Comparison of ENCODE assay signal across 10 cellular contexts in genomic region chr2:236607471-236608307, GRCh38. TPM values are rescaled to one million over a fixed set of nuclear protein-coding genes. Genes with fewer than 3 reads are reported as not detected.
A peak's percentile ranks its signal among the peaks of the same experiment; 100 is the strongest.
DNase-seq lines count a peak whose midpoint lies in the region; ATAC-seq, FAIRE-seq and TF ChIP-seq lines count a peak whose summit lies in the region.
"Had no signal": no experiment of that assay in that cellular context is flagged by ENCODE, and none has a peak within 500 bp of the region (broad histone marks: within the 10 kb centered on the region; RNA-seq: fewer than 3 reads in every experiment).

No MANE protein-coding gene starts in this region.

- DNase-seq in GM03348 (ENCODE audit: low spot score) (peak; percentile 24), NAMALWA (ENCODE audit: low spot score) (peak; percentile 25), epithelial cell of esophagus (ENCODE audit: low read depth) (peak; percentile 61), pancreas (peak in 5 of 6 donors; percentile 73 to 85 (median 75)), COR-L47 (lab: John Stamatoyannopoulos, UW) (no peak), medulla oblongata (ENCODE audit: extremely low spot score) (no peak)
- DNase-seq: activated gamma-delta T cell had no signal

- H3K27me3 ChIP-seq in pancreas, result no peaks in the 10 kb centered on the region

- peaks cover 9 to 19% (median 12%) of the 10 kb centered on the region in 3 donors for H3K4me1 ChIP-seq in pancreas
- H3K4me1 ChIP-seq: esophagus muscularis mucosa had no signal

- no peak for TF ChIP-seq CTCF in epithelial cell of esophagus (IDR thresholded peaks at IDR 0.05; ENCODE audit: insufficient read depth, low read depth, low read length, missing control alignments)
- peak in 2 of 4 donors; percentile 8 to 15 for TF ChIP-seq CTCF in pancreas (IDR thresholded peaks at IDR 0.05)

- H3K36me3 ChIP-seq in pancreas, result no peaks in the 10 kb centered on the region
- H3K36me3 ChIP-seq: esophagus muscularis mucosa had no signal

- H3K27ac ChIP-seq in pancreas, result peak overlapping the region in 2 of 4 donors; percentile 28 to 64
- H3K27ac ChIP-seq: esophagus muscularis mucosa had no signal

- H3K9me3 ChIP-seq in pancreas, result no peaks in the 10 kb centered on the region
- H3K9me3 ChIP-seq: esophagus muscularis mucosa had no signal

- 30 to 32% methylated on average over 9 of the region's 9 CpGs for WGBS in pancreas, 2 donors

- H3K4me3 ChIP-seq in epithelial cell of esophagus (ENCODE audit: low read length) (no peak overlapping the region), pancreas (no peak overlapping the region)
- H3K4me3 ChIP-seq: esophagus muscularis mucosa had no signal

- peak; percentile 92 to 95 (median 94) for ATAC-seq in pancreas
- ATAC-seq in HG03442 (IDR thresholded peaks at IDR 0.05; ENCODE audit: unreplicated experiment), result no peak
- no peak for ATAC-seq in GM21825 (IDR thresholded peaks at IDR 0.05; ENCODE audit: unreplicated experiment)

- no peak for FAIRE-seq in pancreas (lab: Jason Lieb, UNC)

- intact Hi-C loops in pancreas (cut with DNase I), result no loop called here

RNA-seq across cellular contexts. Expression of gene ACKR3, which starts 38.1 kb away (rescaled TPM):
- 10 to 100 TPM in 5 of 6 donors, 1 to 10 TPM in 1; 9.1 to 30.3 (median 15.6) TPM for total RNA-seq in pancreas
- polyA plus RNA-seq in pancreas, result 10 to 100 TPM in 1 of 2 donors, 1 to 10 TPM in 1; 6.2 to 12.6 TPM

Comparison
In these comparisons a context has a peak if more than half of its experiments do, and no peak if none do; other contexts are left out.
1. DNase-seq: peak in GM03348 (single experiment), NAMALWA (single experiment), epithelial cell of esophagus (single experiment) and pancreas (5 of 6); none in COR-L47 (single experiment) and medulla oblongata (single experiment).
2. ATAC-seq: peak in pancreas (4 of 4); none in HG03442 (single experiment) and GM21825 (single experiment).